In genomic region chr5:147509710-147510651, GRCh38 we compare ENCODE assay signal across 8 cellular contexts. TPM values are rescaled to one million over a fixed set of nuclear protein-coding genes. Genes with fewer than 3 reads are reported as not detected.
DNase-seq lines count a peak whose midpoint lies in the region; ATAC-seq and TF ChIP-seq lines count a peak whose summit lies in the region.

DPYSL3 (minus strand) TSS chr5:147510068; CDS start chr5:147509858, 210 bp downstream.

- intact Hi-C loops in CD14-positive monocyte (cut with micrococcal nuclease) = no loop called here

- H3K4me1 ChIP-seq in SJCRH30 = peaks cover 4% of the 10 kb centered on the region; the same call in 1 of the 2 replicates

- peak within 1 kb of the TSS; percentile 73 for H3K4me3 ChIP-seq in SJCRH30
- H3K4me3 ChIP-seq in epithelial cell of esophagus (ENCODE audit: low read length) = peak within 1 kb of the TSS; percentile 51

- no peaks in the 10 kb centered on the region for H3K36me3 ChIP-seq in SJCRH30

- H3K9me3 ChIP-seq in SJCRH30 (replicated peaks) = no peaks in the 10 kb centered on the region

- H3K4me1 Mint-ChIP-seq in CD14-positive monocyte = peaks cover 17% of the 10 kb centered on the region
- peaks cover 38% of the 10 kb centered on the region for H3K4me1 Mint-ChIP-seq in HFFc6 (ENCODE audit: low read depth)

- H3K27me3 Mint-ChIP-seq in CD14-positive monocyte (ENCODE audit: low read depth in 3 of 3) = peaks cover 47 to 49% (median 47%) of the 10 kb centered on the region in 3 donors
- H3K27me3 Mint-ChIP-seq in HFFc6 (ENCODE audit: insufficient read depth) = no peaks in the 10 kb centered on the region

- H3K27me3 ChIP-seq in SJCRH30 = no peaks in the 10 kb centered on the region

- no peak for ATAC-seq in GM21526 (IDR thresholded peaks at IDR 0.05; ENCODE audit: low FRiP score, unreplicated experiment)

- H3K36me3 Mint-ChIP-seq in CD14-positive monocyte (peaks cover 0 to 6% of the 10 kb centered on the region in 2 donors), HFFc6 (ENCODE audit: low read depth) (0 out of 2 replicates have a peak, but pooled peaks cover 6% of the 10 kb centered on the region)

- peak within 1 kb of the TSS in 2 of 7 donors; percentile 2 to 36 for H3K27ac Mint-ChIP-seq in CD14-positive monocyte
- peak within 1 kb of the TSS; percentile 87 for H3K27ac Mint-ChIP-seq in HFFc6

- H3K27ac ChIP-seq in SJCRH30 = peak within 1 kb of the TSS; percentile 53
- no peak within 1 kb of the TSS for H3K27ac ChIP-seq in temporal lobe (ENCODE audit: low read depth, low read length)

- H3K9me3 Mint-ChIP-seq in CD14-positive monocyte (peaks cover 0 to 7% (median 0%) of the 10 kb centered on the region in 7 donors), HFFc6 (no peaks in the 10 kb centered on the region)

- TF ChIP-seq CTCF in CD14-positive monocyte (IDR thresholded peaks at IDR 0.05) (no peak), HFFc6 (IDR thresholded peaks at IDR 0.05) (peak; percentile 62), epithelial cell of esophagus (IDR thresholded peaks at IDR 0.05; ENCODE audit: insufficient read depth, low read depth, low read length, missing control alignments) (peak; percentile 26)

- H3K4me3 Mint-ChIP-seq in CD14-positive monocyte (peak within 1 kb of the TSS; percentile 48 to 90), HFFc6 (peak within 1 kb of the TSS; percentile 89)

- no peak for DNase-seq in CD14-positive monocyte (ENCODE audit: low spot score)
- DNase-seq in HFFc6 = peak; percentile 81
- DNase-seq in SJCRH30 = peak; percentile 87 to 88
- peak; percentile 70 for DNase-seq in epithelial cell of esophagus (ENCODE audit: low read depth)
- peak; percentile 55 for DNase-seq in medulla oblongata (ENCODE audit: extremely low spot score)
- no peak for DNase-seq in T-helper 9 cell

RNA-seq across cellular contexts. Expression of gene DPYSL3, which starts in this region (rescaled TPM):
- polyA plus RNA-seq in CD14-positive monocyte = not detected
- total RNA-seq in HFFc6 (2021; fragmentation: NEBNext Ultra II Directional; extraction: Animal tissue kit (Norgen Biotek cat#: 25700)) = 10 to 100 TPM; 41.9 to 57.7 (median 55.3) TPM
- total RNA-seq in SJCRH30 (2014; rRNA removed; shearing (Covaris generic)) = 42.2 and 42.7 TPM in 2 replicates
- 925 TPM for total RNA-seq in temporal lobe

Comparison
In these comparisons a context has a peak if more than half of its experiments do, and no peak if none do; other contexts are left out.
1. RNA of gene DPYSL3 (total RNA-seq): 925 TPM in temporal lobe (single experiment); 41.9 to 57.7 TPM in HFFc6 and 42.2 to 42.7 TPM in SJCRH30; every median in the first group is over 10 times any median in the second.
2. DNase-seq: peak in HFFc6 (single experiment), SJCRH30 (2 of 2), epithelial cell of esophagus (single experiment) and medulla oblongata (single experiment); none in CD14-positive monocyte (single experiment) and T-helper 9 cell (single experiment).